ENCODE assay signal across 12 cellular contexts in genomic region chr6:8017276-8017701, GRCh38. TPM values are rescaled to one million over a fixed set of nuclear protein-coding genes. Genes with fewer than 3 reads are reported as not detected.
DNase-seq lines count a peak whose midpoint lies in the region; ATAC-seq and TF ChIP-seq lines count a peak whose summit lies in the region.
"Had no signal": no experiment of that assay in that cellular context is flagged by ENCODE, and none has a peak within 500 bp of the region (broad histone marks: within the 10 kb centered on the region; RNA-seq: fewer than 3 reads in every experiment).

No MANE protein-coding gene starts in this region.

- POLR2A ChIA-PET in activated CD4-positive, alpha-beta memory T cell treated with anti-CD3 and anti-CD28 coated beads, Interleukin-2, amount 10 ng/mL, durations not matched to agents 7 days and 5 days (lab: Charles Lee): interaction anchor here (1.4 to 2.2 kb wide), 2 partner anchors 85 to 108 kb away, joined by 6 to 7 read pairs; partner anchors contain the start of gene EEF1E1

- no peak for ATAC-seq in natural killer cell treated with Interleukin-12 subunit alpha and Interleukin-12 subunit beta and Interleukin-15 and Interleukin-18, amount 100 ng/mL, for 72 hours
- ATAC-seq in natural killer cell (no peak), HG02938 (IDR thresholded peaks at IDR 0.05; ENCODE audit: unreplicated experiment) (peak; percentile 84), GM21786 (IDR thresholded peaks at IDR 0.05; ENCODE audit: unreplicated experiment) (no peak), GM21447 (IDR thresholded peaks at IDR 0.05; ENCODE audit: unreplicated experiment) (no peak)
- ATAC-seq: gastrocnemius medialis, HCT116 had no signal

- no peaks in the 10 kb centered on the region for H3K9me3 ChIP-seq in thyroid gland
- H3K9me3 ChIP-seq: gastrocnemius medialis had no signal

- no peaks in the 10 kb centered on the region for H3K27me3 Mint-ChIP-seq in natural killer cell treated with Interleukin-12 subunit alpha and Interleukin-12 subunit beta and Interleukin-15 and Interleukin-18, amount 100 ng/mL, for 72 hours
- H3K27me3 Mint-ChIP-seq in natural killer cell (ENCODE audit: low read depth in 2 of 2): no peaks in the 10 kb centered on the region
- no peaks in the 10 kb centered on the region for H3K27me3 Mint-ChIP-seq in activated CD4-positive, alpha-beta memory T cell treated with anti-CD3 and anti-CD28 coated beads, Interleukin-2, amount 10 ng/mL, durations not matched to agents 7 days and 5 days

- no peak overlapping the region for H3K27ac ChIP-seq in thyroid gland
- H3K27ac ChIP-seq: C4-2B, gastrocnemius medialis had no signal

- H3K4me1 ChIP-seq in thyroid gland: no peaks in the 10 kb centered on the region

- H3K4me1 Mint-ChIP-seq in natural killer cell treated with Interleukin-12 subunit alpha and Interleukin-12 subunit beta and Interleukin-15 and Interleukin-18, amount 100 ng/mL, for 72 hours (ENCODE audit: low read depth in 2 of 2): peaks cover 5 to 14% of the 10 kb centered on the region in 2 donors
- H3K4me1 Mint-ChIP-seq in natural killer cell: peaks cover 0 to 5% of the 10 kb centered on the region in 2 donors
- H3K4me1 Mint-ChIP-seq in activated CD4-positive, alpha-beta memory T cell treated with anti-CD3 and anti-CD28 coated beads, Interleukin-2, amount 10 ng/mL, durations not matched to agents 7 days and 5 days: peaks cover 10% of the 10 kb centered on the region

- no peak for TF ChIP-seq POLR2A in thyroid gland (IDR thresholded peaks at IDR 0.05)

- no peaks in the 10 kb centered on the region for H3K27me3 ChIP-seq in thyroid gland
- H3K27me3 ChIP-seq: gastrocnemius medialis had no signal

- peak overlapping the region; percentile 7 to 65 for H3K27ac Mint-ChIP-seq in natural killer cell treated with Interleukin-12 subunit alpha and Interleukin-12 subunit beta and Interleukin-15 and Interleukin-18, amount 100 ng/mL, for 72 hours
- H3K27ac Mint-ChIP-seq in natural killer cell: no peak overlapping the region
- peak overlapping the region; percentile 94 for H3K27ac Mint-ChIP-seq in activated CD4-positive, alpha-beta memory T cell treated with anti-CD3 and anti-CD28 coated beads, Interleukin-2, amount 10 ng/mL, durations not matched to agents 7 days and 5 days

- intact Hi-C loops in natural killer cell (cut with micrococcal nuclease) (no loop called here), thyroid gland (cut with DNase I) (no loop called here)

- TF ChIP-seq CTCF in natural killer cell (IDR thresholded peaks at IDR 0.05) (no peak), thyroid gland (IDR thresholded peaks at IDR 0.05) (no peak)

- peaks cover 3% of the 10 kb centered on the region for H3K9me3 Mint-ChIP-seq in natural killer cell treated with Interleukin-12 subunit alpha and Interleukin-12 subunit beta and Interleukin-15 and Interleukin-18, amount 100 ng/mL, for 72 hours
- peaks cover 0 to 3% of the 10 kb centered on the region in 2 donors for H3K9me3 Mint-ChIP-seq in natural killer cell
- peaks cover 3% of the 10 kb centered on the region for H3K9me3 Mint-ChIP-seq in activated CD4-positive, alpha-beta memory T cell treated with anti-CD3 and anti-CD28 coated beads, Interleukin-2, amount 10 ng/mL, durations not matched to agents 7 days and 5 days

- H3K4me3 ChIP-seq in thyroid gland (replicated peaks in 1 of 3): peak overlapping the region in 1 of 3 donors; percentile 0
- H3K4me3 ChIP-seq: gastrocnemius medialis had no signal

- CTCF ChIA-PET in activated CD4-positive, alpha-beta memory T cell treated with anti-CD3 and anti-CD28 coated beads, Interleukin-2, amount 10 ng/mL, durations not matched to agents 7 days and 5 days (lab: Charles Lee): interaction anchor here (0.6 to 1.7 kb wide), 4 partner anchors 11 to 85 kb away, joined by 3 to 5 read pairs (median 4); partner anchors contain the start of gene EEF1E1

- H3K36me3 Mint-ChIP-seq in natural killer cell treated with Interleukin-12 subunit alpha and Interleukin-12 subunit beta and Interleukin-15 and Interleukin-18, amount 100 ng/mL, for 72 hours: peaks cover 6% of the 10 kb centered on the region
- peaks cover 7% of the 10 kb centered on the region for H3K36me3 Mint-ChIP-seq in natural killer cell
- H3K36me3 Mint-ChIP-seq in activated CD4-positive, alpha-beta memory T cell treated with anti-CD3 and anti-CD28 coated beads, Interleukin-2, amount 10 ng/mL, durations not matched to agents 7 days and 5 days (ENCODE audit: low read depth): peaks cover 11% of the 10 kb centered on the region

- no peaks in the 10 kb centered on the region for H3K36me3 ChIP-seq in thyroid gland
- H3K36me3 ChIP-seq: gastrocnemius medialis had no signal

- DNase-seq in natural killer cell treated with Interleukin-12 subunit alpha and Interleukin-12 subunit beta and Interleukin-15 and Interleukin-18, amount 100 ng/mL, for 72 hours (ENCODE audit: low spot score): no peak
- DNase-seq in natural killer cell (no peak), thyroid gland (peak; percentile 40 to 50), middle frontal gyrus (ENCODE audit: extremely low spot score, low spot score) (no peak)
- no peak for DNase-seq in activated CD4-positive, alpha-beta memory T cell treated with anti-CD3 and anti-CD28 coated beads, Interleukin-2, amount 10 ng/mL, durations not matched to agents 7 days and 5 days
- DNase-seq: gastrocnemius medialis, NCI-H187 treated with DMSO at 0.1 percent for 48 hours had no signal

- WGBS in thyroid gland, 2 donors: 24 to 31% methylated on average over 9 of the region's 9 CpGs

- H3K4me3 Mint-ChIP-seq in natural killer cell treated with Interleukin-12 subunit alpha and Interleukin-12 subunit beta and Interleukin-15 and Interleukin-18, amount 100 ng/mL, for 72 hours: peak overlapping the region; percentile 14
- H3K4me3 Mint-ChIP-seq in natural killer cell: no peak overlapping the region
- peak overlapping the region; percentile 79 for H3K4me3 Mint-ChIP-seq in activated CD4-positive, alpha-beta memory T cell treated with anti-CD3 and anti-CD28 coated beads, Interleukin-2, amount 10 ng/mL, durations not matched to agents 7 days and 5 days

RNA-seq across cellular contexts. Expression of gene BLOC1S5, which starts 46.9 kb away (rescaled TPM):
- 10 to 100 TPM; 12.2 to 15.8 TPM for total RNA-seq in natural killer cell treated with Interleukin-12 subunit alpha and Interleukin-12 subunit beta and Interleukin-15 and Interleukin-18, amount 100 ng/mL, for 72 hours
- total RNA-seq in natural killer cell (10 to 100 TPM; 11.2 to 15.9 (median 15.4) TPM), thyroid gland (10 to 100 TPM; 15.2 to 27.7 (median 19.9) TPM)
- total RNA-seq in activated CD4-positive, alpha-beta memory T cell treated with anti-CD3 and anti-CD28 coated beads, Interleukin-2, amount 10 ng/mL, durations not matched to agents 7 days and 5 days: 10 to 100 TPM; 22.8 to 23.4 TPM

Comparison
In these comparisons a context has a peak if more than half of its experiments do, and no peak if none do; other contexts are left out.
1. H3K27ac Mint-ChIP-seq: peak in natural killer cell treated with Interleukin-12 subunit alpha and Interleukin-12 subunit beta and Interleukin-15 and Interleukin-18, amount 100 ng/mL, for 72 hours (2 of 2) and activated CD4-positive, alpha-beta memory T cell treated with anti-CD3 and anti-CD28 coated beads, Interleukin-2, amount 10 ng/mL, durations not matched to agents 7 days and 5 days (single experiment); none in natural killer cell (0 of 2).
2. DNase-seq: peak in thyroid gland (2 of 2); none in natural killer cell treated with Interleukin-12 subunit alpha and Interleukin-12 subunit beta and Interleukin-15 and Interleukin-18, amount 100 ng/mL, for 72 hours (single experiment), natural killer cell (single experiment), activated CD4-positive, alpha-beta memory T cell treated with anti-CD3 and anti-CD28 coated beads, Interleukin-2, amount 10 ng/mL, durations not matched to agents 7 days and 5 days (single experiment) and middle frontal gyrus (single experiment).